1 cellular context compared by ENCODE assay signal in genomic region chr5:73911761-73912393, GRCh38.
TF ChIP-seq lines count a peak whose summit lies in the region.

No MANE protein-coding gene starts in this region.

TF ChIP-seq in Ishikawa, 13 proteins besides CTCF, POLR2A, EP300 and RAD21 (continued from another document):
- TF ChIP-seq REST (IDR thresholded peaks at IDR 0.05; ENCODE audit: low read depth): no peak
- TF ChIP-seq NFIC (IDR thresholded peaks at IDR 0.05): peak; percentile 63
- no peak for TF ChIP-seq TCF12 (IDR thresholded peaks at IDR 0.05; ENCODE audit: low read depth)
